16 cellular contexts compared by ENCODE assay signal in the genomic region with DNA sequence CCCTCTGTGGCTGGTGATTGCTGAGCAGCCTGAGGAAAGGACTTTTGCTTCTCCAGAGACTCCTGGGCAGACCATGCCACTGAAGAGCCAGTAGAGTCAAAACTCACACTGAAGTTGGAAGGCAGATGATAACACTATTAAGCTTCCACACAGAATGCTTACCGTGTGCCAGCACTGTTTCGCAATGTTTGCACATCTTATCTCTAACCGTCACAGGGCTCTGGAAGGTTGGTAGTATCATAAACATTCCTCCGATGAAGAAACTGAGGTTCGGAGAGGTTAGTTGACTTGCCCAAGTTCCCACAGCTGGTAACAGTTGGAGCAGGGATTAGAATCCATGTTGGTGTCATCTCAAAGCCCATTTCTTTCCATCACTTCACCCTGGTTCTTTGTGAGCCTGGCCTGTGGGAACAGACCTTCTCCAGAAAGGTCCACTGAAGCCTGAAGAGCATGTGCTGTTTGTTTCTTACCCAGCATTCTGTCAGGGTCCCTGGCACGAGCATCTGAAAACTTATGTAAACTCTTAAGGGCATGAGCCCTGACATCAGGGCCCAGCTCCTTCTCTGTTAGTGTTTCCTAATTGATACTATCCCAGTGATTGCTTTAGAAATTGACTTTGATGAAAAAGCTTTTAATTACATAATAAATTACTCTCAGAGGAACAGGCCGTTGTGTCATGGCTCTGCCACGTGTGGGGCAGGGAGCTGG.
DNase-seq lines count a peak whose midpoint lies in the region; ATAC-seq and TF ChIP-seq lines count a peak whose summit lies in the region.
"Had no signal": no experiment of that assay in that cellular context is flagged by ENCODE, and none has a peak within 500 bp of the region (broad histone marks: within the 10 kb centered on the region; RNA-seq: fewer than 3 reads in every experiment).

No MANE protein-coding gene starts in this region.

- ATAC-seq in Panc1 (no peak), GM21423 (IDR thresholded peaks at IDR 0.05; ENCODE audit: unreplicated experiment) (no peak)
- ATAC-seq: activated T-cell treated with anti-CD3 and anti-CD28 coated beads, Interleukin-2, amount 50 U/mL, for 4 hours; stimulated activated naive CD8-positive, alpha-beta T cell treated with anti-CD3 and anti-CD28 coated beads, Interleukin-15, Interleukin-2, amounts not matched to agents 100 U/mL and 50 U/mL, for 24 hours had no signal

- H3K4me1 Mint-ChIP-seq in Caco-2 (ENCODE audit: low read depth, unreplicated experiment) (peaks cover 7% of the 10 kb centered on the region), osteocyte (ENCODE audit: unreplicated experiment) (peaks cover 2% of the 10 kb centered on the region), immature natural killer cell (peaks cover 13 to 20% of the 10 kb centered on the region in 2 donors)
- H3K4me1 Mint-ChIP-seq: activated B cell treated with CpG ODN at 0.5 μM for 24 hours had no signal

- in situ Hi-C loops in Panc1 (cut with HindIII; ENCODE audit: low pct_unique_long_range_greater_than_20kb, low sequenced_read_pairs): no loop called here

- TF ChIP-seq CTCF in Caco-2 (IDR thresholded peaks at IDR 0.05; ENCODE audit: insufficient read depth in 1 of 2, low read depth in 1 of 2, low read length in 1 of 2, severe bottlenecking in 1 of 2, unreplicated experiment in 1 of 2) (no peak), Panc1 (IDR thresholded peaks at IDR 0.05) (no peak), fibroblast of villous mesenchyme (IDR thresholded peaks at IDR 0.05; ENCODE audit: insufficient read depth, low read depth, low read length) (no peak), osteocyte (IDR thresholded peaks at IDR 0.05) (no peak)

- H3K4me1 ChIP-seq in Caco-2 (peaks cover 18% of the 10 kb centered on the region), Panc1 (ENCODE audit: control insufficient read depth, insufficient read depth, low read length) (peaks cover 24% of the 10 kb centered on the region)

- H3K27me3 Mint-ChIP-seq in Caco-2 (ENCODE audit: insufficient read depth, unreplicated experiment) (no peaks in the 10 kb centered on the region), osteocyte (ENCODE audit: unreplicated experiment) (peaks cover 3% of the 10 kb centered on the region), immature natural killer cell (ENCODE audit: low read depth in 3 of 3) (no peaks in the 10 kb centered on the region)
- H3K27me3 Mint-ChIP-seq: activated B cell treated with CpG ODN at 0.5 μM for 24 hours had no signal

- H3K4me3 ChIP-seq in Caco-2 (ENCODE audit: low read depth, low read length) (no peak overlapping the region), Panc1 (ENCODE audit: low read depth in 2 of 2, low read length in 2 of 2) (no peak overlapping the region), fibroblast of villous mesenchyme (ENCODE audit: low read depth, low read length) (no peak overlapping the region)
- H3K4me3 ChIP-seq: heart right ventricle had no signal

- no peaks in the 10 kb centered on the region for H3K36me3 ChIP-seq in Caco-2 (ENCODE audit: control insufficient read depth, insufficient read depth, low read length)
- no peaks in the 10 kb centered on the region for H3K36me3 ChIP-seq in Panc1 (ENCODE audit: control insufficient read depth, insufficient read depth, low read length)
- H3K36me3 ChIP-seq: heart right ventricle had no signal

- H3K27ac Mint-ChIP-seq in Caco-2 (ENCODE audit: unreplicated experiment): peak overlapping the region; percentile 25
- H3K27ac Mint-ChIP-seq in osteocyte (ENCODE audit: unreplicated experiment): no peak overlapping the region
- H3K27ac Mint-ChIP-seq in immature natural killer cell: no peak overlapping the region
- H3K27ac Mint-ChIP-seq: activated B cell treated with CpG ODN at 0.5 μM for 24 hours had no signal

- BruUV-seq in Caco-2 (replicated peaks; lab: Mats Ljungman, UMichigan) (no TSS peak), Panc1 (replicated peaks; lab: Mats Ljungman, UMichigan) (no TSS peak)

- intact Hi-C loops in Caco-2 (cut with micrococcal nuclease; ENCODE audit: unreplicated experiment) (no loop called here), Panc1 (cut with micrococcal nuclease; ENCODE audit: unreplicated experiment) (no loop called here)

- DNase-seq in Caco-2: peak; percentile 49 to 62
- DNase-seq in Panc1 (ENCODE audit: low read depth, low spot score): no peak
- peak; percentile 87 for DNase-seq in fibroblast of villous mesenchyme (ENCODE audit: low read depth)
- peak; percentile 42 for DNase-seq in osteocyte (ENCODE audit: extremely low spot score, unreplicated experiment)
- DNase-seq in immature natural killer cell: no peak
- DNase-seq in cerebellar nuclear complex (lab: John Stamatoyannopoulos, UW): no peak
- DNase-seq in activated naive CD4-positive, alpha-beta T cell treated with Interleukin-2 at 50 U/mL for 16 hours: no peak
- DNase-seq: activated B cell treated with CpG ODN at 0.5 μM for 24 hours; activated T-cell treated with anti-CD3 and anti-CD28 coated beads, Interleukin-2, amount 50 U/mL, for 4 hours; C1 segment of cervical spinal cord; heart right ventricle; mammary epithelial cell; NCI-H1694 treated with DMSO at 0.1 percent for 48 hours; SIG-M5; stimulated activated naive CD8-positive, alpha-beta T cell treated with anti-CD3 and anti-CD28 coated beads, Interleukin-15, Interleukin-2, amounts not matched to agents 100 U/mL and 50 U/mL, for 24 hours had no signal

- peak overlapping the region; percentile 55 for H3K27ac ChIP-seq in Panc1 (ENCODE audit: low read length)
- H3K27ac ChIP-seq: heart right ventricle had no signal

- CTCF ChIA-PET in Caco-2 (lab: Charles Lee) (interaction anchor here (1.7 kb wide), 1 partner anchor 10 kb away, joined by 7 read pairs; no protein-coding TSS in a partner anchor), Panc1 (lab: Charles Lee) (no interaction called here)

- H3K4me3 Mint-ChIP-seq in Caco-2 (ENCODE audit: unreplicated experiment) (no peak overlapping the region), osteocyte (ENCODE audit: unreplicated experiment) (no peak overlapping the region), immature natural killer cell (no peak overlapping the region)
- H3K4me3 Mint-ChIP-seq: activated B cell treated with CpG ODN at 0.5 μM for 24 hours; activated T-cell treated with anti-CD3 and anti-CD28 coated beads, Interleukin-2, amount 50 U/mL, for 4 hours had no signal

- H3K27me3 ChIP-seq in Caco-2 (replicated peaks; ENCODE audit: control insufficient read depth, insufficient read depth, low read length): no peaks in the 10 kb centered on the region
- H3K27me3 ChIP-seq in Panc1 (ENCODE audit: control insufficient read depth, insufficient read depth, low read length): no peaks in the 10 kb centered on the region
- H3K27me3 ChIP-seq: heart right ventricle had no signal

- H3K36me3 Mint-ChIP-seq in Caco-2 (ENCODE audit: insufficient read depth, unreplicated experiment) (no peaks in the 10 kb centered on the region), osteocyte (ENCODE audit: unreplicated experiment) (no peaks in the 10 kb centered on the region), immature natural killer cell (no peaks in the 10 kb centered on the region)

- POLR2A ChIA-PET in Caco-2 (lab: Charles Lee) (no interaction called here), Panc1 (lab: Charles Lee) (no interaction called here)

- no peaks in the 10 kb centered on the region for H3K9me3 ChIP-seq in Caco-2
- H3K9me3 ChIP-seq in Panc1 (ENCODE audit: control insufficient read depth, insufficient read depth, low read depth, low read length): no peaks in the 10 kb centered on the region
- H3K9me3 ChIP-seq: heart right ventricle had no signal

- H3K9me3 Mint-ChIP-seq in Caco-2 (ENCODE audit: unreplicated experiment) (no peaks in the 10 kb centered on the region), osteocyte (ENCODE audit: unreplicated experiment) (no peaks in the 10 kb centered on the region), immature natural killer cell (peaks cover 0 to 1% (median 0%) of the 10 kb centered on the region in 6 donors)
- H3K9me3 Mint-ChIP-seq: activated B cell treated with CpG ODN at 0.5 μM for 24 hours; activated T-cell treated with anti-CD3 and anti-CD28 coated beads, Interleukin-2, amount 50 U/mL, for 4 hours had no signal

Comparison
In these comparisons a context has a peak if more than half of its experiments do, and no peak if none do; other contexts are left out.
1. DNase-seq: peak in Caco-2 (2 of 2), fibroblast of villous mesenchyme (single experiment) and osteocyte (single experiment); none in Panc1 (single experiment), immature natural killer cell (0 of 3), cerebellar nuclear complex (0 of 2) and activated naive CD4-positive, alpha-beta T cell treated with Interleukin-2 at 50 U/mL for 16 hours (single experiment).